In genomic region chr1:234927312-234927967, GRCh38 we compare ENCODE assay signal across 9 cellular contexts.
A peak's percentile ranks its signal among the peaks of the same experiment; 100 is the strongest.
DNase-seq lines count a peak whose midpoint lies in the region; ATAC-seq and TF ChIP-seq lines count a peak whose summit lies in the region.
"Had no signal": no experiment of that assay in that cellular context is flagged by ENCODE, and none has a peak within 500 bp of the region (broad histone marks: within the 10 kb centered on the region; RNA-seq: fewer than 3 reads in every experiment).

No MANE protein-coding gene starts in this region.

- peaks cover 3% of the 10 kb centered on the region for H3K36me3 Mint-ChIP-seq in activated naive CD8-positive, alpha-beta T cell
- H3K36me3 Mint-ChIP-seq in neural crest cell (ENCODE audit: low read depth) = no peaks in the 10 kb centered on the region

- TF ChIP-seq POLR2A in GM18505 (IDR thresholded peaks at IDR 0.05; ENCODE audit: borderline replicate concordance, extremely low read depth, insufficient read depth, insufficient read length) = no peak

- TF ChIP-seq CTCF in neural crest cell (conservative IDR thresholded peaks at IDR 0.05) = no peak

- peaks cover 56% of the 10 kb centered on the region for H3K4me1 Mint-ChIP-seq in activated naive CD8-positive, alpha-beta T cell (ENCODE audit: low read depth)
- peaks cover 44% of the 10 kb centered on the region for H3K4me1 Mint-ChIP-seq in neural crest cell

- no peaks in the 10 kb centered on the region for H3K9me3 Mint-ChIP-seq in activated naive CD8-positive, alpha-beta T cell (ENCODE audit: low read depth)
- peaks cover 4% of the 10 kb centered on the region for H3K9me3 Mint-ChIP-seq in neural crest cell

- peak; percentile 5 for ATAC-seq in GM18505 (IDR thresholded peaks at IDR 0.05; ENCODE audit: unreplicated experiment)
- peak; percentile 11 for ATAC-seq in HG02759 (IDR thresholded peaks at IDR 0.05; ENCODE audit: unreplicated experiment)
- no peak for ATAC-seq in GM21619 (IDR thresholded peaks at IDR 0.05; ENCODE audit: unreplicated experiment)
- no peak for ATAC-seq in GM21367 (IDR thresholded peaks at IDR 0.05; ENCODE audit: unreplicated experiment)

- no peaks in the 10 kb centered on the region for H3K27me3 Mint-ChIP-seq in activated naive CD8-positive, alpha-beta T cell
- no peaks in the 10 kb centered on the region for H3K27me3 Mint-ChIP-seq in neural crest cell (ENCODE audit: low read depth)

- DNase-seq in neural crest cell (ENCODE audit: low read depth, low spot score) = no peak
- DNase-seq in epidermal melanocyte (ENCODE audit: insufficient read length, low spot score) = no peak
- no peak for DNase-seq in LoVo (ENCODE audit: low spot score)
- DNase-seq: NCI-H1436 treated with DMSO at 0.1 percent for 48 hours had no signal

- H3K4me3 Mint-ChIP-seq in activated naive CD8-positive, alpha-beta T cell = peak overlapping the region; percentile 74
- no peak overlapping the region for H3K4me3 Mint-ChIP-seq in neural crest cell

- H3K27ac Mint-ChIP-seq in activated naive CD8-positive, alpha-beta T cell = peak overlapping the region; percentile 94
- H3K27ac Mint-ChIP-seq in neural crest cell (ENCODE audit: unreplicated experiment) = peak overlapping the region; percentile 53

Comparison
In these comparisons a context has a peak if more than half of its experiments do, and no peak if none do; other contexts are left out.
1. ATAC-seq: peak in GM18505 (single experiment) and HG02759 (single experiment); none in GM21619 (single experiment) and GM21367 (single experiment).